ENCODE assay signal across 8 cellular contexts in genomic region chr12:42468853-42469252, GRCh38.
DNase-seq lines count a peak whose midpoint lies in the region; ATAC-seq, FAIRE-seq and TF ChIP-seq lines count a peak whose summit lies in the region.

No MANE protein-coding gene starts in this region.

- H3K27ac ChIP-seq in mesenchymal stem cell (ENCODE audit: low read length, poor library complexity, severe bottlenecking) (peak overlapping the region; percentile 61), HepG2 (ENCODE audit: extremely low read length, insufficient read depth, low read length) (no peak overlapping the region)

- no peaks in the 10 kb centered on the region for H3K79me2 ChIP-seq in HepG2 (ENCODE audit: insufficient read depth, low read length)

- peaks cover 31 to 79% of the 10 kb centered on the region in 2 experiments for H3K36me3 ChIP-seq in mesenchymal stem cell (ENCODE audit: control insufficient read depth in 1 of 2, insufficient read depth in 2 of 2, low read depth in 1 of 2, low read length in 2 of 2)
- H3K36me3 ChIP-seq in HepG2 (replicated peaks in 1 of 2; ENCODE audit: control insufficient read depth in 1 of 2, insufficient read depth in 2 of 2, low read length in 2 of 2) = no peaks in the 10 kb centered on the region

- no peak overlapping the region for H2BK5ac ChIP-seq in mesenchymal stem cell (ENCODE audit: low read depth, low read length, poor library complexity, severe bottlenecking)

- no peak overlapping the region for H2BK12ac ChIP-seq in mesenchymal stem cell (ENCODE audit: low read length in 2 of 2)

- TF ChIP-seq RAD21 in HepG2 (CRISPR knock-in tag; IDR thresholded peaks at IDR 0.05) = no peak

- H3K4me1 ChIP-seq in mesenchymal stem cell (ENCODE audit: control insufficient read depth, insufficient read depth, low read depth, low read length) (peaks cover 12% of the 10 kb centered on the region), HepG2 (ENCODE audit: insufficient read depth, low read length) (no peaks in the 10 kb centered on the region)

- no peak for TF ChIP-seq CTCF in HepG2 (CRISPR knock-in tag; IDR thresholded peaks at IDR 0.05)

- no peak overlapping the region for H3K9ac ChIP-seq in mesenchymal stem cell (ENCODE audit: low read length)
- no peak overlapping the region for H3K9ac ChIP-seq in HepG2 (ENCODE audit: insufficient read depth, low read depth, low read length)

- H3K27me3 ChIP-seq in mesenchymal stem cell (ENCODE audit: control insufficient read depth in 1 of 2, insufficient read depth in 1 of 2, low read length in 2 of 2) (no peaks in the 10 kb centered on the region), HepG2 (ENCODE audit: control insufficient read depth in 1 of 2, insufficient read depth in 2 of 2, low read length in 2 of 2) (peaks cover 0 to 6% of the 10 kb centered on the region in 2 experiments; a peak in 2 of 5 replicates)

- no peaks in the 10 kb centered on the region for H3K9me3 ChIP-seq in mesenchymal stem cell (ENCODE audit: control insufficient read depth, low read length)
- no peaks in the 10 kb centered on the region for H3K9me3 ChIP-seq in HepG2 (ENCODE audit: low read length)

- peaks cover 7% of the 10 kb centered on the region for H3K79me1 ChIP-seq in mesenchymal stem cell (replicated peaks; ENCODE audit: low read length, poor library complexity, severe bottlenecking)

- BruUV-seq in HepG2 (replicated peaks; lab: Mats Ljungman, UMichigan) = no TSS peak

- DNase-seq in NCI-H226 (peak; percentile 38), mesenchymal stem cell (no peak), HepG2 (ENCODE audit: low spot score) (no peak), NCI-H1417 treated with DMSO at 0.1 percent for 48 hours (lab: John Stamatoyannopoulos, UW) (no peak)
- DNase-seq in activated T-cell treated with anti-CD3 and anti-CD28 coated beads, Interleukin-2, amount 50 U/mL, for 1 hour = no peak
- no peak for DNase-seq in activated effector memory CD4-positive, alpha-beta T cell treated with anti-CD3 and anti-CD28 coated beads, Interleukin-2, amount 50 U/mL, for 16 hours

- CTCF ChIA-PET in HepG2 (lab: Yijun Ruan, JAX; ENCODE audit: low intra/inter-chr PET ratio, low total read pairs) = no interaction called here

- ATAC-seq in GM18505 (IDR thresholded peaks at IDR 0.05; ENCODE audit: unreplicated experiment) (peak; percentile 3), GM21825 (IDR thresholded peaks at IDR 0.05; ENCODE audit: unreplicated experiment) (peak; percentile 4), HepG2 (no peak)

- POLR2A ChIA-PET in HepG2 (lab: Yijun Ruan, JAX) = no interaction called here

- no peak overlapping the region for H4K8ac ChIP-seq in mesenchymal stem cell (ENCODE audit: low read length)

- H3K4me2 ChIP-seq in mesenchymal stem cell (ENCODE audit: low read length, poor library complexity, severe bottlenecking) = no peak overlapping the region
- H3K4me2 ChIP-seq in HepG2 (ENCODE audit: low read depth, low read length) = no peak overlapping the region

- H3K23ac ChIP-seq in mesenchymal stem cell (ENCODE audit: low read length in 2 of 2) = no peak overlapping the region

- H3K4ac ChIP-seq in mesenchymal stem cell (ENCODE audit: low read depth in 1 of 2, low read length in 2 of 2) = no peak overlapping the region

- no peak overlapping the region for H2AK5ac ChIP-seq in mesenchymal stem cell (ENCODE audit: low read length, severe bottlenecking)

- no peak overlapping the region for H3K18ac ChIP-seq in mesenchymal stem cell (ENCODE audit: low read depth in 1 of 2, low read length in 2 of 2)

- H2AFZ ChIP-seq in mesenchymal stem cell (ENCODE audit: low read depth, low read length) (no peak overlapping the region), HepG2 (ENCODE audit: low read length) (no peak overlapping the region)

- no peaks in the 10 kb centered on the region for H4K20me1 ChIP-seq in HepG2 (ENCODE audit: insufficient read depth, low read length)

- H3K14ac ChIP-seq in mesenchymal stem cell (ENCODE audit: low read length in 2 of 2) = no peak overlapping the region

- H2BK15ac ChIP-seq in mesenchymal stem cell (ENCODE audit: low read depth, poor library complexity, severe bottlenecking) = no peak overlapping the region

- H4K91ac ChIP-seq in mesenchymal stem cell (ENCODE audit: low read length) = no peak overlapping the region

- in situ Hi-C loops in HepG2 (cut with HindIII; ENCODE audit: extremely low pct_ligation_motif_present, low pct_unique_long_range_greater_than_20kb) = no loop called here

- TF ChIP-seq POLR2A in GM18505 (IDR thresholded peaks at IDR 0.05; ENCODE audit: borderline replicate concordance, extremely low read depth, insufficient read depth, insufficient read length) (no peak), HepG2 (IDR thresholded peaks at IDR 0.05; ENCODE audit: insufficient read depth in 1 of 2, low read depth in 2 of 2, low read length in 2 of 2) (no peak)

- TF ChIP-seq EP300 in HepG2 (IDR thresholded peaks at IDR 0.05; ENCODE audit: low read depth in 2 of 2, low read length in 2 of 2) (no peak), HepG2 (CRISPR knock-in tag; IDR thresholded peaks at IDR 0.05; ENCODE audit: borderline replicate concordance) (no peak)

- H2BK120ac ChIP-seq in mesenchymal stem cell (ENCODE audit: low read depth, low read length) = no peak overlapping the region

- intact Hi-C loops in HepG2 (cut with micrococcal nuclease; ENCODE audit: unreplicated experiment) = no loop called here

- FAIRE-seq in HepG2 (lab: Jason Lieb, UNC) = no peak

- no peak overlapping the region for H3K4me3 ChIP-seq in mesenchymal stem cell (ENCODE audit: insufficient read depth in 1 of 2, low read depth in 1 of 2, low read length in 2 of 2)
- H3K4me3 ChIP-seq in HepG2 (replicated peaks in 1 of 3; ENCODE audit: insufficient read depth in 1 of 3, low read depth in 2 of 3, low read length in 3 of 3) = no peak overlapping the region

- 87% methylated on average over 4 of the region's 4 CpGs for WGBS in mesenchymal stem cell
- 27% methylated on average over 4 of the region's 4 CpGs for WGBS in HepG2 (ENCODE audit: low lambda C conversion rate)

TF ChIP-seq in HepG2, 621 proteins besides CTCF, POLR2A, EP300 and RAD21 (continues in another document):
- TF ChIP-seq ZNF652 (CRISPR knock-in tag; IDR thresholded peaks at IDR 0.05; ENCODE audit: borderline replicate concordance, low read depth) (no peak), ZBTB1 (CRISPR knock-in tag; IDR thresholded peaks at IDR 0.05; ENCODE audit: borderline replicate concordance) (no peak), TCF12 (IDR thresholded peaks at IDR 0.05) (no peak), TCF12 (CRISPR knock-in tag; IDR thresholded peaks at IDR 0.05) (no peak), ZMYM3 (CRISPR knock-in tag; IDR thresholded peaks at IDR 0.05) (no peak), ZBED4 (CRISPR knock-in tag; IDR thresholded peaks at IDR 0.05; ENCODE audit: borderline replicate concordance) (no peak), MAFK (conservative IDR thresholded peaks at IDR 0.05 in 1 of 2, IDR thresholded peaks at IDR 0.05 in 1 of 2; ENCODE audit: low read length in 2 of 2) (no peak)
